In genomic region chr4:117641519-117641918, GRCh38 we compare ENCODE assay signal across 16 cellular contexts.
DNase-seq lines count a peak whose midpoint lies in the region; ATAC-seq and TF ChIP-seq lines count a peak whose summit lies in the region.
"Had no signal": no experiment of that assay in that cellular context is flagged by ENCODE, and none has a peak within 500 bp of the region (broad histone marks: within the 10 kb centered on the region; RNA-seq: fewer than 3 reads in every experiment).

No MANE protein-coding gene starts in this region.

- H3K36me3 Mint-ChIP-seq in glutamatergic neuron (ENCODE audit: unreplicated experiment): peaks cover 5% of the 10 kb centered on the region

- H3K4me3 ChIP-seq in KMS-11 (IDR thresholded peaks at IDR 0.05; ENCODE audit: insufficient read depth, low read depth, low read length): no peak overlapping the region
- H3K4me3 ChIP-seq in OCI-LY3 (ENCODE audit: low read length): no peak overlapping the region
- H3K4me3 ChIP-seq in testis: no peak overlapping the region
- H3K4me3 ChIP-seq in sigmoid colon: no peak overlapping the region
- H3K4me3 ChIP-seq: GM23248 had no signal

- no peak for ATAC-seq in GM18858 (IDR thresholded peaks at IDR 0.05; ENCODE audit: unreplicated experiment)

- peaks cover 2% of the 10 kb centered on the region for H3K9me3 Mint-ChIP-seq in glutamatergic neuron (ENCODE audit: unreplicated experiment)

- H4K20me1 ChIP-seq in KMS-11 (ENCODE audit: insufficient read depth) (no peaks in the 10 kb centered on the region), OCI-LY3 (ENCODE audit: insufficient read depth, low read length) (no peaks in the 10 kb centered on the region)

- H3K4me1 ChIP-seq in KMS-11 (ENCODE audit: low read depth, poor library complexity, severe bottlenecking): peaks cover 9% of the 10 kb centered on the region
- H3K4me1 ChIP-seq in OCI-LY3 (ENCODE audit: low read length): no peaks in the 10 kb centered on the region
- H3K4me1 ChIP-seq in testis: no peaks in the 10 kb centered on the region
- no peaks in the 10 kb centered on the region for H3K4me1 ChIP-seq in sigmoid colon
- H3K4me1 ChIP-seq: Caco-2 had no signal

- H3K36me3 ChIP-seq in KMS-11 (ENCODE audit: insufficient read depth) (no peaks in the 10 kb centered on the region), OCI-LY3 (replicated peaks; ENCODE audit: low read depth, low read length) (no peaks in the 10 kb centered on the region), testis (ENCODE audit: low read depth, missing control alignments) (no peaks in the 10 kb centered on the region), sigmoid colon (no peaks in the 10 kb centered on the region)

- H3K27ac ChIP-seq in KMS-11 (no peak overlapping the region), OCI-LY3 (ENCODE audit: low read length) (no peak overlapping the region), testis (no peak overlapping the region), sigmoid colon (no peak overlapping the region)
- H3K27ac ChIP-seq: C4-2B, GM23248 had no signal

- TF ChIP-seq POLR2A in testis (IDR thresholded peaks at IDR 0.05) (no peak), sigmoid colon (IDR thresholded peaks at IDR 0.05) (no peak)

- H3K27ac Mint-ChIP-seq in glutamatergic neuron (ENCODE audit: unreplicated experiment): peak overlapping the region; percentile 52
- H3K27ac Mint-ChIP-seq: CD4-positive, alpha-beta T cell had no signal

- H3K4me2 ChIP-seq in KMS-11 (peak overlapping the region; percentile 4; the same call in 1 of the 2 replicates), OCI-LY3 (ENCODE audit: low read length) (no peak overlapping the region)

- DNase-seq in glutamatergic neuron (no peak), testis (no peak), sigmoid colon (no peak)
- DNase-seq: ACHN; AML-193; Caco-2; CD4-positive, alpha-beta T cell; DMS153; DMS79; GF-D8; GM23248; HCEC 1CT had no signal

- intact Hi-C loops in testis (cut with DNase I; ENCODE audit: low total_unique reads): no loop called here
- intact Hi-C loops in sigmoid colon (cut with DNase I): no loop called here

- WGBS in testis, 2 donors: 79% methylated on average over 3 of the region's 3 CpGs
- 81 to 88% methylated on average over 3 of the region's 3 CpGs for WGBS in sigmoid colon, 2 donors

- H3K9ac ChIP-seq in KMS-11 (no peak overlapping the region), OCI-LY3 (ENCODE audit: low read length) (no peak overlapping the region)
- H3K9ac ChIP-seq: GM23248 had no signal

- TF ChIP-seq EP300 in sigmoid colon (IDR thresholded peaks at IDR 0.05): no peak

- H3K9me3 ChIP-seq in OCI-LY3 (ENCODE audit: insufficient read depth, low read length) (no peaks in the 10 kb centered on the region), testis (no peaks in the 10 kb centered on the region), sigmoid colon (peaks cover 0 to 2% (median 0%) of the 10 kb centered on the region in 4 donors)
- H3K9me3 ChIP-seq: Caco-2 had no signal

- peaks cover 20% of the 10 kb centered on the region for H3K4me1 Mint-ChIP-seq in glutamatergic neuron (ENCODE audit: low read depth, unreplicated experiment)

- H3K4me3 Mint-ChIP-seq in glutamatergic neuron (ENCODE audit: unreplicated experiment): peak overlapping the region; percentile 26
- H3K4me3 Mint-ChIP-seq: CD4-positive, alpha-beta T cell had no signal

- H3K79me2 ChIP-seq in KMS-11 (ENCODE audit: insufficient read depth, low read depth): no peaks in the 10 kb centered on the region
- H3K79me2 ChIP-seq in OCI-LY3 (ENCODE audit: low read length): no peaks in the 10 kb centered on the region

- H3K27me3 ChIP-seq in KMS-11 (ENCODE audit: insufficient read depth, low read depth) (no peaks in the 10 kb centered on the region), OCI-LY3 (ENCODE audit: low read depth, low read length) (no peaks in the 10 kb centered on the region), testis (no peaks in the 10 kb centered on the region), sigmoid colon (no peaks in the 10 kb centered on the region)

- H3K27me3 Mint-ChIP-seq in glutamatergic neuron (ENCODE audit: unreplicated experiment): peaks cover 1% of the 10 kb centered on the region
- H3K27me3 Mint-ChIP-seq: CD4-positive, alpha-beta T cell had no signal

- TF ChIP-seq CTCF in KMS-11 (conservative IDR thresholded peaks at IDR 0.05; ENCODE audit: low read depth, low read length) (no peak), OCI-LY3 (IDR thresholded peaks at IDR 0.05; ENCODE audit: low read depth, low read length) (no peak), glutamatergic neuron (IDR thresholded peaks at IDR 0.05; ENCODE audit: partially characterized antibody, unreplicated experiment) (no peak), testis (IDR thresholded peaks at IDR 0.05) (no peak), sigmoid colon (IDR thresholded peaks at IDR 0.05) (no peak)

- H2AFZ ChIP-seq in KMS-11 (ENCODE audit: low read depth): no peak overlapping the region
- H2AFZ ChIP-seq in OCI-LY3 (ENCODE audit: low read depth, low read length): peak overlapping the region; percentile 45; the same call in 1 of the 2 replicates
- H2AFZ ChIP-seq: GM23248 had no signal
